Comparison of ENCODE assay signal across 23 cellular contexts in the genomic region with DNA sequence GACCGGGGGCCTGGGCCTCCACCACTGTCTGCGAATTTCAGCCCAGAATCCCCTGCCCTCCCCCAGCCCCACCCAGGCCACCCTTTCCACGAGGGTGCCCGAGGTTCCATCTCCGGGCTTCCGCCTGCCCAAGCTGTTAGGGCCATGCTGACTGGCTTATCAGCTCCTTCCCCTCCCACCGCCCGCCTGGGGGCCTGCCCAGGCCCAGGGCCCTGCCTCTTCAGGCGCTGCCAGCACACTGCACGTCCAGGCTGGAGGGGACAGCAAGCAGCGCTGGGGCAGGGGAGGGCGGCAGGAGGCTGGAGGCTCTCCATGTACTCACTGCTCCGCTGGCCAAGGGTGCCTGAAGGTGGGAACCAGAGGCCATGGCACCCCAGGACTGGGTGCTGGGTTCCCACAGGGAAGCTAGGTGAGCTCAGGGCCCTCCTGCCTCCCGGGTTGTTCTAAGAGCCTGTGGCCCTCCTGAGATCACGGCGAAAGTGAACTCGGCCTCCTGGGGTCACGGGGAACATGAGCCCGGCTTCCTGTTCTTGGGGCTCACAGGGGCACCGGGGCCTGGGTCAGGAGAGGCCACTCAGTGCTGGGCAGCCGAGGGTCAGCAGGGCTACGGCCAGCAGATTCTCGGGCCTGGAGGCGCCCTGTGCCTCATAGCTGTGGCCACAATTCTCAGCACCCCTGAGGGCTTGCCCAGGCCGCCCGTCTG. TPM values are rescaled to one million over a fixed set of nuclear protein-coding genes. Genes with fewer than 3 reads are reported as not detected.
DNase-seq lines count a peak whose midpoint lies in the region; ATAC-seq, FAIRE-seq and TF ChIP-seq lines count a peak whose summit lies in the region.
"Had no signal": no experiment of that assay in that cellular context is flagged by ENCODE, and none has a peak within 500 bp of the region (broad histone marks: within the 10 kb centered on the region; RNA-seq: fewer than 3 reads in every experiment).

No MANE protein-coding gene starts in this region.

- H3K9me2 ChIP-seq in MM.1S (replicated peaks; ENCODE audit: insufficient read depth, low read length), result no peaks in the 10 kb centered on the region

- ATAC-seq in right lobe of liver (peak; percentile 26 to 47 (median 38)), GM19035 (IDR thresholded peaks at IDR 0.05; ENCODE audit: unreplicated experiment) (no peak)

- H3K4me3 ChIP-seq in Peyer's patch (no peak overlapping the region), endodermal cell (ENCODE audit: low read length) (no peak overlapping the region), right lobe of liver (no peak overlapping the region), testis (no peak overlapping the region), small intestine (ENCODE audit: low read depth in 1 of 2, low read length in 2 of 2) (no peak overlapping the region), MM.1S (ENCODE audit: low read length) (no peak overlapping the region)
- H3K4me3 ChIP-seq: pancreas, SJSA1, skin epidermis, tibial nerve had no signal

- no peaks in the 10 kb centered on the region for H3K36me3 ChIP-seq in Peyer's patch
- no peaks in the 10 kb centered on the region for H3K36me3 ChIP-seq in endodermal cell (ENCODE audit: control insufficient read depth, insufficient read depth, low read length)
- H3K36me3 ChIP-seq in right lobe of liver, result no peaks in the 10 kb centered on the region
- H3K36me3 ChIP-seq in testis (ENCODE audit: low read depth, missing control alignments), result no peaks in the 10 kb centered on the region
- H3K36me3 ChIP-seq in small intestine (ENCODE audit: control insufficient read depth in 2 of 2, insufficient read depth in 2 of 2, low read length in 2 of 2), result no peaks in the 10 kb centered on the region
- H3K36me3 ChIP-seq in MM.1S (replicated peaks; ENCODE audit: insufficient read depth, low read length), result no peaks in the 10 kb centered on the region
- H3K36me3 ChIP-seq: pancreas, SJSA1, tibial nerve had no signal

- intact Hi-C loops in right lobe of liver (cut with DNase I) (no loop called here), testis (cut with DNase I; ENCODE audit: low total_unique reads) (no loop called here)

- DNase-seq in Peyer's patch (no peak), endodermal cell (peak; percentile 78), right lobe of liver (no peak), testis (peak; percentile 37), small intestine (no peak), MM.1S (no peak)
- DNase-seq in stimulated activated CD4-positive, alpha-beta T cell treated with anti-CD3 and anti-CD28 coated beads, Interleukin-12 subunit alpha, Interleukin-12 subunit beta, amount 100 ng/mL, for 4 hours, result no peak
- DNase-seq: activated CD4-positive, alpha-beta T cell treated with anti-CD3 and anti-CD28 coated beads, Interleukin-2, amount 10 ng/mL, durations not matched to agents 24 days and 14 days; activated naive CD4-positive, alpha-beta T cell; cortex of kidney; GF-D8; MV-4-11; NCI-H1930; NCI-H510A had no signal

- H3K4me3 Mint-ChIP-seq in endodermal cell, result no peak overlapping the region
- H3K4me3 Mint-ChIP-seq: activated CD4-positive, alpha-beta T cell treated with anti-CD3 and anti-CD28 coated beads, Interleukin-2, amount 10 ng/mL, durations not matched to agents 24 days and 14 days; IgD-negative memory B cell had no signal

- no peaks in the 10 kb centered on the region for H3K79me2 ChIP-seq in MM.1S (ENCODE audit: low read length)

- peaks cover 2% of the 10 kb centered on the region for H3K27me3 Mint-ChIP-seq in endodermal cell (ENCODE audit: insufficient read depth)

- H3K9ac ChIP-seq in endodermal cell (ENCODE audit: extremely low read depth, low read length, poor library complexity, severe bottlenecking) (no peak overlapping the region), MM.1S (ENCODE audit: low read length) (no peak overlapping the region)

- H3K9me3 Mint-ChIP-seq in endodermal cell, result no peaks in the 10 kb centered on the region
- H3K9me3 Mint-ChIP-seq: IgD-negative memory B cell had no signal

- H3K4me1 ChIP-seq in Peyer's patch, result peaks cover 0 to 48% (median 3%) of the 10 kb centered on the region in 4 donors
- H3K4me1 ChIP-seq in endodermal cell (ENCODE audit: control insufficient read depth, insufficient read depth, low read length), result no peaks in the 10 kb centered on the region
- H3K4me1 ChIP-seq in right lobe of liver, result no peaks in the 10 kb centered on the region
- H3K4me1 ChIP-seq in testis, result peaks cover 7% of the 10 kb centered on the region
- H3K4me1 ChIP-seq in small intestine (ENCODE audit: control insufficient read depth in 2 of 2, insufficient read depth in 1 of 2, low read depth in 1 of 2, low read length in 1 of 2), result peaks cover 4% of the 10 kb centered on the region in 2 donors
- no peaks in the 10 kb centered on the region for H3K4me1 ChIP-seq in MM.1S (ENCODE audit: low read length)
- H3K4me1 ChIP-seq: pancreas had no signal

- TF ChIP-seq CTCF in Peyer's patch (IDR thresholded peaks at IDR 0.05) (no peak), endodermal cell (conservative IDR thresholded peaks at IDR 0.05) (no peak), right lobe of liver (IDR thresholded peaks at IDR 0.05) (no peak), testis (IDR thresholded peaks at IDR 0.05) (no peak), MM.1S (IDR thresholded peaks at IDR 0.05; ENCODE audit: low read length) (no peak)

- H3K9me3 ChIP-seq in Peyer's patch, result no peaks in the 10 kb centered on the region
- H3K9me3 ChIP-seq in endodermal cell (ENCODE audit: control insufficient read depth, low read length), result no peaks in the 10 kb centered on the region
- H3K9me3 ChIP-seq in right lobe of liver, result no peaks in the 10 kb centered on the region
- H3K9me3 ChIP-seq in testis, result no peaks in the 10 kb centered on the region
- H3K9me3 ChIP-seq in small intestine (ENCODE audit: control insufficient read depth, low read depth), result no peaks in the 10 kb centered on the region
- no peaks in the 10 kb centered on the region for H3K9me3 ChIP-seq in MM.1S (replicated peaks; ENCODE audit: insufficient read depth, low read length)
- H3K9me3 ChIP-seq: pancreas, SJSA1, tibial nerve had no signal

- peaks cover 5% of the 10 kb centered on the region for H3K4me1 Mint-ChIP-seq in endodermal cell

- WGBS in endodermal cell (ENCODE audit: insufficient coverage in 1 of 2, insufficient read length in 1 of 2), 2 experiments, result 89 to 90% methylated on average over 15 to 26 of the region's 26 CpGs
- WGBS in right lobe of liver (ENCODE audit: insufficient coverage, low coverage, low lambda C conversion rate, missing lambda C conversion rate), result 67% methylated on average over 3 of the region's 26 CpGs
- 79 to 85% methylated on average over 12 to 26 of the region's 26 CpGs for WGBS in testis, 2 donors
- 70 to 77% (median 70%) methylated on average over 25 to 26 of the region's 26 CpGs for WGBS in small intestine, 3 donors

- no peak overlapping the region for H2AFZ ChIP-seq in MM.1S (ENCODE audit: low read length)

- TF ChIP-seq POLR2A in Peyer's patch (IDR thresholded peaks at IDR 0.05) (no peak), right lobe of liver (IDR thresholded peaks at IDR 0.05) (no peak), testis (IDR thresholded peaks at IDR 0.05) (no peak)

- H3F3A ChIP-seq in MM.1S (ENCODE audit: insufficient read depth, low read length), result no peaks in the 10 kb centered on the region

- H4K20me1 ChIP-seq in MM.1S (ENCODE audit: insufficient read depth, low read length), result no peaks in the 10 kb centered on the region

- H3K4me2 ChIP-seq in MM.1S (ENCODE audit: low read depth, low read length), result no peak overlapping the region

- no peak overlapping the region for H3K27ac Mint-ChIP-seq in endodermal cell
- H3K27ac Mint-ChIP-seq: activated CD4-positive, alpha-beta T cell treated with anti-CD3 and anti-CD28 coated beads, Interleukin-2, amount 10 ng/mL, durations not matched to agents 24 days and 14 days; IgD-negative memory B cell had no signal

- H3K27me3 ChIP-seq in Peyer's patch (no peaks in the 10 kb centered on the region), endodermal cell (ENCODE audit: control insufficient read depth, insufficient read depth, low read length, poor library complexity, severe bottlenecking) (no peaks in the 10 kb centered on the region), right lobe of liver (no peaks in the 10 kb centered on the region), testis (no peaks in the 10 kb centered on the region), small intestine (ENCODE audit: control insufficient read depth in 2 of 2, insufficient read depth in 2 of 2, low read length in 2 of 2) (no peaks in the 10 kb centered on the region), MM.1S (replicated peaks; ENCODE audit: insufficient read depth, low read length) (peaks cover 88% of the 10 kb centered on the region)
- H3K27me3 ChIP-seq: pancreas, SJSA1 had no signal

- no peak for FAIRE-seq in small intestine (lab: Jason Lieb, UNC)
- FAIRE-seq: astrocyte, GM12892, pancreas had no signal

- H3K36me3 Mint-ChIP-seq in endodermal cell (ENCODE audit: low read depth), result no peaks in the 10 kb centered on the region
- H3K36me3 Mint-ChIP-seq: IgD-negative memory B cell had no signal

- H3K27ac ChIP-seq in Peyer's patch, result peak overlapping the region in 3 of 4 donors; percentile 66 to 85 (median 81)
- no peak overlapping the region for H3K27ac ChIP-seq in endodermal cell (ENCODE audit: low read depth, low read length)
- no peak overlapping the region for H3K27ac ChIP-seq in right lobe of liver
- H3K27ac ChIP-seq in testis, result no peak overlapping the region
- no peak overlapping the region for H3K27ac ChIP-seq in small intestine (ENCODE audit: low read depth in 1 of 2, low read length in 1 of 2)
- no peak overlapping the region for H3K27ac ChIP-seq in MM.1S (ENCODE audit: low read length)
- H3K27ac ChIP-seq: epithelial cell of prostate had no signal

RNA-seq across cellular contexts. Expression of gene EGFL7, which starts 57.7 kb away (rescaled TPM):
- total RNA-seq in Peyer's patch (10 to 100 TPM; 21.5 to 77.6 (median 46.0) TPM), endodermal cell (10 to 100 TPM; 31.5 to 34.0 TPM), right lobe of liver (10 to 100 TPM; 26.7 to 54.2 (median 45.8) TPM), testis (100 to 1,000 TPM; 101 to 106 TPM)
- polyA plus RNA-seq in endodermal cell (2013, experiment 1 of 2), result 19.7 TPM
- polyA plus RNA-seq in endodermal cell (2013, experiment 2 of 2), result 15.6 TPM
- polyA plus RNA-seq in testis (ENCODE audit: insufficient read depth, low read depth, low replicate concordance) (68.5 TPM), small intestine (100 to 1,000 TPM in 1 of 3 donors, 10 to 100 TPM in 2; 15.4 to 114 (median 16.8) TPM)
- polyA plus RNA-seq: IgD-negative memory B cell had no signal

RNA-seq across cellular contexts. Expression of gene NOTCH1, which starts 59.1 kb away (rescaled TPM):
- total RNA-seq in Peyer's patch, result 10 to 100 TPM; 38.2 to 95.7 (median 53.8) TPM
- total RNA-seq in endodermal cell, result 10 to 100 TPM; 23.4 to 24.2 TPM
- 72.4 TPM for polyA plus RNA-seq in endodermal cell (2013, experiment 1 of 2)
- polyA plus RNA-seq in endodermal cell (2013, experiment 2 of 2), result 68.2 TPM
- total RNA-seq in right lobe of liver, result 10 to 100 TPM; 17.4 to 26.2 (median 19.3) TPM
- 10 to 100 TPM; 32.4 to 34.1 TPM for total RNA-seq in testis
- polyA plus RNA-seq in testis (ENCODE audit: insufficient read depth, low read depth, low replicate concordance), result 7.2 TPM
- 10 to 100 TPM in 1 of 3 donors, 1 to 10 TPM in 2; 1.8 to 19.8 (median 1.9) TPM for polyA plus RNA-seq in small intestine

Comparison
In these comparisons a context has a peak if more than half of its experiments do, and no peak if none do; other contexts are left out.
1. DNase-seq: peak in endodermal cell (single experiment) and testis (single experiment); none in Peyer's patch (0 of 3), right lobe of liver (0 of 3), small intestine (single experiment), MM.1S (single experiment) and stimulated activated CD4-positive, alpha-beta T cell treated with anti-CD3 and anti-CD28 coated beads, Interleukin-12 subunit alpha, Interleukin-12 subunit beta, amount 100 ng/mL, for 4 hours (single experiment).
2. H3K27ac ChIP-seq: peak in Peyer's patch (3 of 4); none in endodermal cell (single experiment), right lobe of liver (0 of 3), testis (0 of 2), small intestine (0 of 2) and MM.1S (single experiment).